Comparison of ENCODE assay signal across 8 cellular contexts in genomic region chr10:22334414-22335203, GRCh38. TPM values are rescaled to one million over a fixed set of nuclear protein-coding genes. Genes with fewer than 3 reads are reported as not detected.
DNase-seq lines count a peak whose midpoint lies in the region; ATAC-seq, FAIRE-seq and TF ChIP-seq lines count a peak whose summit lies in the region.

No MANE protein-coding gene starts in this region.

- H3K4me1 ChIP-seq in GM23338 (ENCODE audit: insufficient read depth) (peaks cover 45% of the 10 kb centered on the region), K562 (replicated peaks in 1 of 2; ENCODE audit: control insufficient read depth in 2 of 2, insufficient read depth in 2 of 2, low read length in 2 of 2) (peaks cover 0 to 12% of the 10 kb centered on the region in 2 experiments; a peak in 2 of 5 replicates)

- no peak for TF ChIP-seq EP300 in K562 (IDR thresholded peaks at IDR 0.05; ENCODE audit: low read length)

- H3F3A ChIP-seq in GM23338 (replicated peaks; ENCODE audit: low read depth), result peaks cover 28% of the 10 kb centered on the region

- TF ChIP-seq CTCF in GM23338 (conservative IDR thresholded peaks at IDR 0.05; ENCODE audit: low read depth in 2 of 2) (no peak), K562 (IDR thresholded peaks at IDR 0.05 in 2 of 3, conservative IDR thresholded peaks at IDR 0.05 in 1 of 3; ENCODE audit: insufficient read depth in 2 of 3, low read depth in 1 of 3, low read length in 3 of 3) (no peak)

- no peak for TF ChIP-seq POLR2A in K562 (conservative IDR thresholded peaks at IDR 0.05)

- no peak overlapping the region for H3K27ac ChIP-seq in GM23338 (ENCODE audit: low read depth)
- H3K27ac ChIP-seq in K562 (ENCODE audit: extremely low read depth, low read depth, low read length), result no peak overlapping the region
- H3K27ac ChIP-seq in skin epidermis, result peak overlapping the region in 9 of 21 experiments; percentile 4 to 61 (median 17)

- H3K4me3 Mint-ChIP-seq in GM23338 (peak overlapping the region; percentile 55), immature natural killer cell (peak overlapping the region; percentile 87 to 93 (median 89))

- DNase-seq in GM23338 (ENCODE audit: low spot score), result peak; percentile 90
- no peak for DNase-seq in K562 (ENCODE audit: extremely low read depth in 1 of 4, low spot score in 3 of 4)
- no peak for DNase-seq in immature natural killer cell
- no peak for DNase-seq in MV-4-11 (lab: John Stamatoyannopoulos, UW)
- DNase-seq in SIG-M5 (lab: John Stamatoyannopoulos, UW), result no peak
- DNase-seq in NCI-H748 (lab: John Stamatoyannopoulos, UW; ENCODE audit: unreplicated experiment), result no peak

- H3K36me3 ChIP-seq in GM23338 (ENCODE audit: insufficient read depth), result no peaks in the 10 kb centered on the region
- peaks cover 19% of the 10 kb centered on the region for H3K36me3 ChIP-seq in K562 (ENCODE audit: control insufficient read depth, insufficient read depth, low read length)

- FAIRE-seq in K562 (lab: Jason Lieb, UNC), result no peak

- peaks cover 3% of the 10 kb centered on the region; the same call in 2 of the 3 replicates for H3K9me3 Mint-ChIP-seq in GM23338
- peaks cover 0 to 2% (median 0%) of the 10 kb centered on the region in 6 donors for H3K9me3 Mint-ChIP-seq in immature natural killer cell

- TF ChIP-seq RAD21 in K562 (CRISPR knock-in tag; conservative IDR thresholded peaks at IDR 0.05 in 1 of 2, IDR thresholded peaks at IDR 0.05 in 1 of 2), result no peak

- peaks cover 3% of the 10 kb centered on the region; the same call in 1 of the 2 replicates for H3K9me3 ChIP-seq in K562 (replicated peaks; ENCODE audit: control insufficient read depth, insufficient read depth, low read depth, low read length)

- CTCF ChIA-PET in K562 (lab: Yijun Ruan, JAX; ENCODE audit: low intra/inter-chr PET ratio), result no interaction called here

- no peaks in the 10 kb centered on the region; the same call in 2 of the 3 replicates for H3K36me3 Mint-ChIP-seq in GM23338 (ENCODE audit: low read depth)
- peaks cover 3 to 7% (median 3%) of the 10 kb centered on the region in 3 donors for H3K36me3 Mint-ChIP-seq in immature natural killer cell

- POLR2A ChIA-PET in K562 (lab: Yijun Ruan, JAX), result no interaction called here

- H3K9me2 ChIP-seq in GM23338 (ENCODE audit: insufficient read depth), result no peaks in the 10 kb centered on the region

- peaks cover 94% of the 10 kb centered on the region for H3K27me3 Mint-ChIP-seq in GM23338 (ENCODE audit: insufficient read depth, low read depth, poor library complexity)
- peaks cover 32 to 64% (median 39%) of the 10 kb centered on the region in 3 donors for H3K27me3 Mint-ChIP-seq in immature natural killer cell (ENCODE audit: low read depth in 3 of 3)

- intact Hi-C loops in K562 (cut with micrococcal nuclease), result no loop called here

- no TSS peak for BruUV-seq in K562 (replicated peaks; lab: Mats Ljungman, UMichigan)

- peak; percentile 40 for ATAC-seq in GM23338
- no peak for ATAC-seq in K562
- no peak for ATAC-seq in HG03565 (IDR thresholded peaks at IDR 0.05; ENCODE audit: unreplicated experiment)

- H2AFZ ChIP-seq in GM23338 (peak overlapping the region; percentile 83), K562 (ENCODE audit: low read depth, low read length) (no peak overlapping the region)

- H3K79me2 ChIP-seq in GM23338 (replicated peaks; ENCODE audit: insufficient read depth) (no peaks in the 10 kb centered on the region), K562 (ENCODE audit: control insufficient read depth, insufficient read depth, low read length) (no peaks in the 10 kb centered on the region)

- H3K9me1 ChIP-seq in K562 (ENCODE audit: control insufficient read depth, insufficient read depth, low read length), result no peaks in the 10 kb centered on the region

- in situ Hi-C loops in K562 (cut with MboI), result no loop called here

- WGBS in K562 (ENCODE audit: insufficient coverage, low coverage, missing lambda C conversion rate), result 96% methylated on average over 39 of the region's 75 CpGs

- H3K27ac Mint-ChIP-seq in GM23338 (no peak overlapping the region), immature natural killer cell (peak overlapping the region in 5 of 6 donors; percentile 85 to 96 (median 94))

- peak overlapping the region; percentile 50 for H3K4me3 ChIP-seq in GM23338
- H3K4me3 ChIP-seq in K562, result no peak overlapping the region
- peak overlapping the region; percentile 28 to 46 (median 36) for H3K4me3 ChIP-seq in skin epidermis

- H3K4me1 Mint-ChIP-seq in GM23338, result peaks cover 25% of the 10 kb centered on the region
- H3K4me1 Mint-ChIP-seq in immature natural killer cell, result peaks cover 34 to 45% of the 10 kb centered on the region in 2 donors

- H3K27me3 ChIP-seq in GM23338 (ENCODE audit: insufficient read depth) (peaks cover 100% of the 10 kb centered on the region), K562 (ENCODE audit: control insufficient read depth in 2 of 2, insufficient read depth in 2 of 2, low read length in 2 of 2) (no peaks in the 10 kb centered on the region)

- H3K4me2 ChIP-seq in GM23338, result peak overlapping the region; percentile 79
- H3K4me2 ChIP-seq in K562 (ENCODE audit: insufficient read depth, low read length), result no peak overlapping the region

- H3K9ac ChIP-seq in K562 (ENCODE audit: insufficient read depth in 1 of 2, low read depth in 2 of 2, low read length in 2 of 2), result no peak overlapping the region

- H4K20me1 ChIP-seq in GM23338 (replicated peaks; ENCODE audit: insufficient read depth), result peaks cover 39% of the 10 kb centered on the region; the same call in 1 of the 2 replicates
- H4K20me1 ChIP-seq in K562 (replicated peaks; ENCODE audit: control insufficient read depth, insufficient read depth, low read length), result no peaks in the 10 kb centered on the region

RNA-seq across cellular contexts. Expression of gene SPAG6, which starts 10.7 kb away (rescaled TPM):
- total RNA-seq in GM23338 (2014; rRNA removed; shearing (Covaris generic)), result 0.12 TPM in 1 of 2 replicates, not detected in the other
- polyA plus RNA-seq in GM23338 (2016; fragmentation: Nextera tagmentation; extraction: Ambion mirVana) (0.21 and 0.33 TPM in 2 replicates), K562 (2011; rRNA removed) (0.30 and 4.7 TPM in 2 replicates), K562 (2014; fragmentation: Illumina TruSeq; extraction: Trizol) (12.9 and 15.7 TPM in 2 replicates), K562 (2014; fragmentation: Nextera tagmentation; extraction: Ambion mirVana) (10 to 100 TPM; 17.5 to 23.1 TPM), K562 (2014; rRNA removed) (10.5 and 11.2 TPM in 2 replicates), immature natural killer cell (not detected)
- 7.9 and 17.0 TPM in 2 replicates for total RNA-seq in K562 (2011; cell fraction: chromatin; rRNA removed; ENCODE audit: low replicate concordance)
- total RNA-seq in K562 (2011; cell fraction: nucleolus; rRNA removed), result 2.3 and 5.8 TPM in 2 replicates
- 11.3 and 23.9 TPM in 2 replicates for total RNA-seq in K562 (2011; cell fraction: nucleoplasm; rRNA removed)
- total RNA-seq in K562 (2014; rRNA removed) (3.5 and 4.2 TPM in 2 replicates), K562 (2014; rRNA removed; fragmentation: Illumina TruSeq; extraction: Trizol) (11.8 and 12.7 TPM in 2 replicates), K562 (2015; rRNA removed; fragmentation: Illumina TruSeq; extraction: Trizol) (8.1 and 12.0 TPM in 2 replicates), K562 (2021) (6.6 and 7.5 TPM in 2 replicates)
- 0.09 and 0.92 TPM in 2 replicates for polyA plus RNA-seq in K562 (2011; cell fraction: cytosol; rRNA removed)
- polyA plus RNA-seq in K562 (2011; cell fraction: nucleus; rRNA removed), result 0.55 and 2.5 TPM in 2 replicates
- 8.6 and 28.1 TPM in 2 replicates for polyA plus RNA-seq in K562 (2012)
- 0.12 and 2.5 TPM in 2 replicates for polyA minus RNA-seq in K562 (2011; rRNA and poly(A)+ RNA removed)
- 1.0 TPM in 1 of 2 replicates, not detected in the other for polyA minus RNA-seq in K562 (2011; cell fraction: cytosol; rRNA and poly(A)+ RNA removed)
- 0.33 and 3.5 TPM in 2 replicates for polyA minus RNA-seq in K562 (2011; cell fraction: nucleus; rRNA and poly(A)+ RNA removed)

RNA-seq across cellular contexts. Expression of gene BMI1, which starts 13.7 kb away (rescaled TPM):
- total RNA-seq in GM23338 (2014; rRNA removed; shearing (Covaris generic)), result 9.7 and 10.7 TPM in 2 replicates
- polyA plus RNA-seq in GM23338 (2016; fragmentation: Nextera tagmentation; extraction: Ambion mirVana) (2.0 and 2.3 TPM in 2 replicates), K562 (2011; rRNA removed) (66.4 and 70.8 TPM in 2 replicates), K562 (2014; fragmentation: Illumina TruSeq; extraction: Trizol) (64.2 and 84.2 TPM in 2 replicates), K562 (2014; fragmentation: Nextera tagmentation; extraction: Ambion mirVana) (10 to 100 TPM; 21.4 to 30.0 TPM), K562 (2014; rRNA removed) (62.7 TPM in 2 replicates), immature natural killer cell (10 to 100 TPM; 23.4 to 52.9 (median 29.6) TPM)
- total RNA-seq in K562 (2011; cell fraction: chromatin; rRNA removed; ENCODE audit: low replicate concordance), result 33.8 and 136 TPM in 2 replicates
- 16.8 and 23.9 TPM in 2 replicates for total RNA-seq in K562 (2011; cell fraction: nucleolus; rRNA removed)
- 36.0 and 42.4 TPM in 2 replicates for total RNA-seq in K562 (2011; cell fraction: nucleoplasm; rRNA removed)
- total RNA-seq in K562 (2014; rRNA removed) (55.4 and 56.3 TPM in 2 replicates), K562 (2014; rRNA removed; fragmentation: Illumina TruSeq; extraction: Trizol) (91.5 and 95.1 TPM in 2 replicates), K562 (2015; rRNA removed; fragmentation: Illumina TruSeq; extraction: Trizol) (96.4 and 103 TPM in 2 replicates), K562 (2021) (73.8 and 82.1 TPM in 2 replicates)
- 33.3 and 41.2 TPM in 2 replicates for polyA plus RNA-seq in K562 (2011; cell fraction: cytosol; rRNA removed)
- polyA plus RNA-seq in K562 (2011; cell fraction: nucleus; rRNA removed), result 77.4 and 118 TPM in 2 replicates
- polyA plus RNA-seq in K562 (2012), result 63.7 and 89.6 TPM in 2 replicates
- 117 and 139 TPM in 2 replicates for polyA minus RNA-seq in K562 (2011; rRNA and poly(A)+ RNA removed)
- 33.7 and 33.9 TPM in 2 replicates for polyA minus RNA-seq in K562 (2011; cell fraction: cytosol; rRNA and poly(A)+ RNA removed)
- 23.8 and 55.0 TPM in 2 replicates for polyA minus RNA-seq in K562 (2011; cell fraction: nucleus; rRNA and poly(A)+ RNA removed)

RNA-seq across cellular contexts. Expression of gene COMMD3, which starts 18.4 kb away (rescaled TPM):
- total RNA-seq in GM23338 (2014; rRNA removed; shearing (Covaris generic)), result 1.1 and 2.5 TPM in 2 replicates
- 5.2 and 6.0 TPM in 2 replicates for polyA plus RNA-seq in GM23338 (2016; fragmentation: Nextera tagmentation; extraction: Ambion mirVana)
- total RNA-seq in K562 (2011; cell fraction: chromatin; rRNA removed; ENCODE audit: low replicate concordance), result 36.2 and 67.3 TPM in 2 replicates
- total RNA-seq in K562 (2011; cell fraction: nucleolus; rRNA removed), result 25.8 and 35.8 TPM in 2 replicates
- total RNA-seq in K562 (2011; cell fraction: nucleoplasm; rRNA removed), result 39.6 and 49.1 TPM in 2 replicates
- 50.7 and 51.3 TPM in 2 replicates for total RNA-seq in K562 (2014; rRNA removed)
- 78.6 and 80.1 TPM in 2 replicates for total RNA-seq in K562 (2014; rRNA removed; fragmentation: Illumina TruSeq; extraction: Trizol)
- total RNA-seq in K562 (2015; rRNA removed; fragmentation: Illumina TruSeq; extraction: Trizol), result 77.5 and 85.9 TPM in 2 replicates
- 69.4 and 82.0 TPM in 2 replicates for total RNA-seq in K562 (2021)
- 69.1 and 79.2 TPM in 2 replicates for polyA plus RNA-seq in K562 (2011; rRNA removed)
- 16.4 and 26.1 TPM in 2 replicates for polyA plus RNA-seq in K562 (2011; cell fraction: cytosol; rRNA removed)
- polyA plus RNA-seq in K562 (2011; cell fraction: nucleus; rRNA removed), result 51.2 and 103 TPM in 2 replicates
- 79.7 and 98.3 TPM in 2 replicates for polyA plus RNA-seq in K562 (2012)
- 63.2 and 70.3 TPM in 2 replicates for polyA plus RNA-seq in K562 (2014; fragmentation: Illumina TruSeq; extraction: Trizol)
- 100 to 1,000 TPM; 216 to 217 TPM for polyA plus RNA-seq in K562 (2014; fragmentation: Nextera tagmentation; extraction: Ambion mirVana)
- 72.5 and 80.5 TPM in 2 replicates for polyA plus RNA-seq in K562 (2014; rRNA removed)
- 19.3 and 21.8 TPM in 2 replicates for polyA minus RNA-seq in K562 (2011; rRNA and poly(A)+ RNA removed)
- polyA minus RNA-seq in K562 (2011; cell fraction: cytosol; rRNA and poly(A)+ RNA removed), result 2.6 and 3.9 TPM in 2 replicates
- polyA minus RNA-seq in K562 (2011; cell fraction: nucleus; rRNA and poly(A)+ RNA removed), result 23.8 and 53.2 TPM in 2 replicates
- 100 to 1,000 TPM in 1 of 3 donors, 10 to 100 TPM in 2; 80.5 to 112 (median 82.6) TPM for polyA plus RNA-seq in immature natural killer cell
